Comparison of ENCODE assay signal across 21 cellular contexts in the genomic region with DNA sequence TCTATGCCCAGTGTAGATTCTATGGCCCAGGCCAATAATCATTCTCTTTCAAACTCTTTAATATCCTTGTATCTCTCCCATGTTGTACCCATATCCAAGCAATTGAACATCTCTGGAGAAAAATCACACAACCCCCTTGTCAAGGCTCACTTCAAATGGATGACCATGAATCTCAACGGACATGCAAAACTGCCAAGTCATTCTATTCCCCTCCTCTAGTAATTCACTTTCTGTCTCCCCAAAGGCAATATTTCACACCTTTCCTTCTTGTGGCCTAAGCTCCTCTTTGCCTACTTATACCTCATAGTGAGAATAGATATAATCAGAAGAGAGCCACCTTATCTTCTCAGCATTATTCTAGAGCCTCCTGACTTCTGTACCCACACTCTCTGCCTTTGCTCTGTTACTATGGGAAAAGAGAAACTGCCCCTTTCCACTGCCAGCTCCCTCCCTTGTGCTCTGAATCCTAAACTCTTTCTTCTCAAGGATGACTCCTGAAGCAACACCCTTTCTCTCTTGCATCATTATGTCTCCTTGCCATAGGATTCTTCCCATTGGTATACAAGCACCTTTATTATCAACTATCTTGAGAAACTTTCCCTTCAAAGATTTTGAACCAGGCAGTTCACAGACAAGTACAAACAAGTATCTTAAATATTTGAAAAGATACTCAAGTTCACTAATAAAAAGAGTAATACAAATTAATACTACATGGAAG.
DNase-seq lines count a peak whose midpoint lies in the region; ATAC-seq, FAIRE-seq and TF ChIP-seq lines count a peak whose summit lies in the region.
"Had no signal": no experiment of that assay in that cellular context is flagged by ENCODE, and none has a peak within 500 bp of the region (broad histone marks: within the 10 kb centered on the region; RNA-seq: fewer than 3 reads in every experiment).

No MANE protein-coding gene starts in this region.

- no peaks in the 10 kb centered on the region for H3K79me2 ChIP-seq in mesendoderm (ENCODE audit: control insufficient read depth, insufficient read depth, low read length)

- no peak for FAIRE-seq in A549 (lab: Jason Lieb, UNC)
- FAIRE-seq: D721Med, GM12892, GM18507, HTR-8/SVneo had no signal

- POLR2A ChIA-PET in A549 (lab: Yijun Ruan, JAX): no interaction called here
- POLR2A ChIA-PET in IMR-90 (lab: Charles Lee; ENCODE audit: unreplicated experiment): no interaction called here

- CTCF ChIA-PET in A549 (lab: Yijun Ruan, JAX): interaction anchor here (1.5 kb wide), 1 partner anchor 13 kb away, joined by 9 read pairs; no protein-coding TSS in a partner anchor
- CTCF ChIA-PET in IMR-90 (lab: Yijun Ruan, JAX): interaction anchor here (0.7 to 0.9 kb wide), 2 partner anchors 10 to 353 kb away, joined by 3 read pairs; no protein-coding TSS in a partner anchor

- no peak overlapping the region for H3K23ac ChIP-seq in IMR-90 (ENCODE audit: low read depth, low read length)
- H3K23ac ChIP-seq in mesendoderm (ENCODE audit: low read length): no peak overlapping the region

- no peak overlapping the region for H2BK15ac ChIP-seq in IMR-90 (ENCODE audit: low read depth, low read length)
- no peak overlapping the region for H2BK15ac ChIP-seq in mesendoderm (replicated peaks; ENCODE audit: low read depth)

- TF ChIP-seq EP300 in A549 (IDR thresholded peaks at IDR 0.05): no peak

- H3K4me2 ChIP-seq in A549 (no peak overlapping the region), IMR-90 (ENCODE audit: low read depth, low read length) (no peak overlapping the region), mesendoderm (ENCODE audit: low read length) (no peak overlapping the region)
- H3K4me2 ChIP-seq: GM23338 had no signal

- no peaks in the 10 kb centered on the region for H4K20me1 ChIP-seq in IMR-90 (ENCODE audit: insufficient read depth, low read length)

- intact Hi-C loops in IMR-90 (cut with micrococcal nuclease): no loop called here
- intact Hi-C loops in posterior cingulate gyrus (cut with DNase I): no loop called here

- H4K8ac ChIP-seq in IMR-90 (ENCODE audit: low read depth in 2 of 2, low read length in 2 of 2) (no peak overlapping the region), mesendoderm (ENCODE audit: low read depth, low read length) (no peak overlapping the region)

- H3K18ac ChIP-seq in IMR-90 (ENCODE audit: low read depth, low read length) (no peak overlapping the region), mesendoderm (ENCODE audit: low read length) (no peak overlapping the region)

- TF ChIP-seq CTCF in A549 (IDR thresholded peaks at IDR 0.05) (no peak), IMR-90 (conservative IDR thresholded peaks at IDR 0.05; ENCODE audit: low read depth, low read length) (no peak), epithelial cell of esophagus (IDR thresholded peaks at IDR 0.05; ENCODE audit: insufficient read depth, low read depth, low read length, missing control alignments) (no peak)

- H3K9me3 ChIP-seq in A549 (no peaks in the 10 kb centered on the region), IMR-90 (ENCODE audit: control insufficient read depth, insufficient read depth, low read length) (no peaks in the 10 kb centered on the region)
- H3K9me3 ChIP-seq: Caco-2 had no signal

- DNase-seq in A549 (ENCODE audit: low read depth in 1 of 2, low spot score in 1 of 2) (no peak), IMR-90 (no peak), epithelial cell of esophagus (ENCODE audit: low read depth) (peak; percentile 72), mesendoderm (peak; percentile 10), posterior cingulate gyrus (no peak), DMS 273 treated with DMSO at 0.1 percent for 48 hours (lab: John Stamatoyannopoulos, UW) (no peak)
- DNase-seq: ACHN; Caco-2; CD4-positive, alpha-beta T cell; DMS153; DMS79; GDM1; H7; HFFc6 had no signal

- H2BK120ac ChIP-seq in IMR-90 (ENCODE audit: low read depth, low read length) (no peak overlapping the region), mesendoderm (ENCODE audit: low read depth, low read length) (no peak overlapping the region)

- no peak for TF ChIP-seq POLR2A in A549 (IDR thresholded peaks at IDR 0.05; ENCODE audit: low read length)
- no peak for TF ChIP-seq POLR2A in IMR-90 (IDR thresholded peaks at IDR 0.05; ENCODE audit: low read depth, low read length)

- no peak overlapping the region for H3K4me3 ChIP-seq in A549
- no peak overlapping the region for H3K4me3 ChIP-seq in IMR-90 (ENCODE audit: insufficient read depth, low read depth, low read length)
- H3K4me3 ChIP-seq in epithelial cell of esophagus (ENCODE audit: low read length): no peak overlapping the region
- no peak overlapping the region for H3K4me3 ChIP-seq in mesendoderm (ENCODE audit: low read length)
- H3K4me3 ChIP-seq: GM23338 had no signal

- H3K4me1 ChIP-seq in A549 (no peaks in the 10 kb centered on the region), IMR-90 (ENCODE audit: control insufficient read depth, insufficient read depth, low read length) (no peaks in the 10 kb centered on the region), mesendoderm (ENCODE audit: control insufficient read depth, low read depth, low read length) (no peaks in the 10 kb centered on the region)
- H3K4me1 ChIP-seq: Caco-2 had no signal

- H3K36me3 ChIP-seq in IMR-90 (ENCODE audit: control insufficient read depth, insufficient read depth, low read length) (no peaks in the 10 kb centered on the region), mesendoderm (ENCODE audit: control insufficient read depth, insufficient read depth, low read length) (no peaks in the 10 kb centered on the region)

- H3K9me1 ChIP-seq in IMR-90 (ENCODE audit: insufficient read depth, low read length): no peaks in the 10 kb centered on the region

- H3K27me3 ChIP-seq in IMR-90 (ENCODE audit: control insufficient read depth, insufficient read depth, low read length) (no peaks in the 10 kb centered on the region), mesendoderm (ENCODE audit: insufficient read depth, low read length, poor library complexity) (no peaks in the 10 kb centered on the region)

- H4K5ac ChIP-seq in IMR-90 (ENCODE audit: low read depth, low read length) (no peak overlapping the region), mesendoderm (ENCODE audit: low read length) (no peak overlapping the region)

- dilution Hi-C loops in IMR-90 (cut with HindIII; ENCODE audit: low sequenced_read_pairs, unreplicated experiment): no loop called here

- H3K56ac ChIP-seq in IMR-90 (ENCODE audit: extremely low read depth, insufficient read depth, low read length): no peak overlapping the region
- H3K56ac ChIP-seq in mesendoderm (ENCODE audit: low read length): no peak overlapping the region

- H2BK5ac ChIP-seq in IMR-90 (ENCODE audit: low read depth, low read length, poor library complexity, severe bottlenecking) (no peak overlapping the region), mesendoderm (ENCODE audit: low read length) (no peak overlapping the region)

- H3K9ac ChIP-seq in IMR-90 (ENCODE audit: low read depth, low read length) (no peak overlapping the region), mesendoderm (ENCODE audit: low read length) (no peak overlapping the region)

- in situ Hi-C loops in IMR-90 (cut with MboI; ENCODE audit: low sequenced_read_pairs): no loop called here

- H4K91ac ChIP-seq in IMR-90 (ENCODE audit: insufficient read depth, low read depth, low read length): no peak overlapping the region

- no peak overlapping the region for H2BK20ac ChIP-seq in IMR-90 (ENCODE audit: low read depth, low read length)

- no TSS peak for BruUV-seq in IMR-90 (replicated peaks; lab: Mats Ljungman, UMichigan)

- H2AK5ac ChIP-seq in IMR-90 (ENCODE audit: low read depth, low read length) (no peak overlapping the region), mesendoderm (ENCODE audit: low read length) (no peak overlapping the region)

- ATAC-seq in A549 (no peak), IMR-90 (ENCODE audit: low read depth) (no peak)
- ATAC-seq: GM23338, HCT116 had no signal

- 49% methylated on average over 1 of the region's 1 CpG for WGBS in A549 (ENCODE audit: missing lambda C conversion rate)
- WGBS in IMR-90 (ENCODE audit: extremely low coverage in 2 of 2, insufficient read length in 1 of 2), 2 experiments: no CpG with 5 or more reads among the region's 1 CpG
- WGBS in mesendoderm (ENCODE audit: extremely low coverage, insufficient coverage, low lambda C conversion rate): no CpG with 5 or more reads among the region's 1 CpG

- H3K79me1 ChIP-seq in IMR-90 (ENCODE audit: low read depth in 1 of 2, low read length in 2 of 2) (no peaks in the 10 kb centered on the region), mesendoderm (ENCODE audit: low read length) (no peaks in the 10 kb centered on the region)

- no peak for TF ChIP-seq RAD21 in A549 (conservative IDR thresholded peaks at IDR 0.05 in 1 of 2, IDR thresholded peaks at IDR 0.05 in 1 of 2)
- no peak for TF ChIP-seq RAD21 in IMR-90 (IDR thresholded peaks at IDR 0.05; ENCODE audit: low read length)

- no peak overlapping the region for H2AK9ac ChIP-seq in IMR-90 (replicated peaks; ENCODE audit: low read depth, low read length, poor library complexity)

- H3K27ac ChIP-seq in A549 (0 out of 6 replicates have a peak overlapping the region, but pooled peaks of 1 of the 2 experiments have one; percentile 6), IMR-90 (ENCODE audit: insufficient read depth, low read length) (no peak overlapping the region), mesendoderm (ENCODE audit: low read depth, low read length) (no peak overlapping the region)
- H3K27ac ChIP-seq: C4-2B had no signal

- no peak overlapping the region for H3K14ac ChIP-seq in IMR-90 (replicated peaks; ENCODE audit: low read depth, low read length)

- no peak overlapping the region for H2AFZ ChIP-seq in IMR-90 (replicated peaks; ENCODE audit: low read length, poor library complexity)
- H2AFZ ChIP-seq: GM23338 had no signal

- no peak overlapping the region for H3K4ac ChIP-seq in IMR-90 (ENCODE audit: low read depth, low read length)
- H3K4ac ChIP-seq in mesendoderm (ENCODE audit: low read depth, low read length): no peak overlapping the region

TF ChIP-seq in A549, 52 proteins besides CTCF, POLR2A, EP300 and RAD21 (continues in another document):
- TF ChIP-seq HOXB13 (CRISPR knock-in tag; IDR thresholded peaks at IDR 0.05; ENCODE audit: low read depth): no peak
- no peak for TF ChIP-seq HOXA7 (CRISPR knock-in tag; IDR thresholded peaks at IDR 0.05)
- no peak for TF ChIP-seq RCOR1 (IDR thresholded peaks at IDR 0.05; ENCODE audit: low read depth, low read length)
- no peak for TF ChIP-seq SREBF2 (IDR thresholded peaks at IDR 0.05)
- TF ChIP-seq EHF (CRISPR knock-in tag; IDR thresholded peaks at IDR 0.05): no peak
- no peak for TF ChIP-seq MAZ (IDR thresholded peaks at IDR 0.05; ENCODE audit: borderline replicate concordance, low read depth, low read length)
- no peak for TF ChIP-seq TFCP2L1 (CRISPR knock-in tag; IDR thresholded peaks at IDR 0.05)

TF ChIP-seq in IMR-90, 13 proteins besides CTCF, POLR2A, EP300 and RAD21 (continues in another document):
- TF ChIP-seq CEBPB (IDR thresholded peaks at IDR 0.05; ENCODE audit: low read depth, low read length): 0 out of 2 replicates have a peak, but pooled peaks have one; percentile 3

Comparison
In these comparisons a context has a peak if more than half of its experiments do, and no peak if none do; other contexts are left out.
1. DNase-seq: peak in epithelial cell of esophagus (single experiment) and mesendoderm (single experiment); none in A549 (0 of 2), IMR-90 (single experiment), posterior cingulate gyrus (0 of 10) and DMS 273 treated with DMSO at 0.1 percent for 48 hours (single experiment).